ENCODE assay signal across 9 cellular contexts in the genomic region with DNA sequence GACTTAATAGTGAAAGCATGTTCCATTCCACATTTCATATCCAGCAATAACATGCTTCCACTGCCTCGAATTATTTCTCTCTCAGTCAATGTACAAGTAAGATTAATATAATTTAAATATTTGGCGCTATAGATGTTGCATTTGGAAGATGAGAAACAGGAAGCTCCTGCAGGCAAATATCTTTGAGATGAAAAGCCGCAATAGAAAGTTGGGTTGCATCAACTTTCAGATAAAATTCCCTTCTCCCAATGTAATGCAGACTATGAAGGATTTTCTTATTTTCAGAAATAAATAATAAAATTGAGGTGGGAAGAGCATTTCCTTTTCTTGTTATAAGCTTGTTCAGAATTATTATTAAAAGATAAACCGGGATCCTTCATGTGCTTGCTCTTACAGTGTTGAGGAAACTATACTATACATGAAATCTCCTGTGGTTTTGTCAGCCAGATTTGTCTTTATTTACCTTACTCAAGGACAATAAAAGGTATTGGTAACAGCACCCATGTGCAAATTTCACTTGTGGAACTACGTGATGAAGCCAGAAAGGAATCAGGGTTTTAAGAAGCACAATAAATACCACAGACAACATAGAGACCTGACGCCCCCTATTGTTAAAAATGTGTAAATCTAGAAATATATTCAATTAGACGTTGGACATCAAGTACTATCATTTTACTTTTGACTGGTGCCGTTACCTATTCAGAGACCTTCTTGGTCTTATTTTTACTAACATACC.
DNase-seq lines count a peak whose midpoint lies in the region; ATAC-seq and TF ChIP-seq lines count a peak whose summit lies in the region.
"Had no signal": no experiment of that assay in that cellular context is flagged by ENCODE, and none has a peak within 500 bp of the region (broad histone marks: within the 10 kb centered on the region; RNA-seq: fewer than 3 reads in every experiment).

No MANE protein-coding gene starts in this region.

- 50 to 53% (median 50%) methylated on average over 8 of the region's 8 CpGs for WGBS in psoas muscle, 3 donors
- WGBS in thyroid gland, 2 donors, result 44 to 45% methylated on average over 8 of the region's 8 CpGs

- H3K4me1 ChIP-seq in psoas muscle (no peaks in the 10 kb centered on the region), thyroid gland (no peaks in the 10 kb centered on the region)

- TF ChIP-seq POLR2A in thyroid gland (IDR thresholded peaks at IDR 0.05), result no peak

- no peaks in the 10 kb centered on the region for H3K9me3 ChIP-seq in psoas muscle
- H3K9me3 ChIP-seq in thyroid gland, result no peaks in the 10 kb centered on the region

- no peak overlapping the region for H3K4me3 ChIP-seq in psoas muscle
- no peak overlapping the region for H3K4me3 ChIP-seq in thyroid gland (replicated peaks in 1 of 3)

- intact Hi-C loops in psoas muscle (cut with DNase I) (no loop called here), thyroid gland (cut with DNase I) (no loop called here)

- DNase-seq in NCI-H2107 treated with DMSO at 0.1 percent for 48 hours (lab: John Stamatoyannopoulos, UW; ENCODE audit: unreplicated experiment) (peak; percentile 61), NCI-H2107 (lab: John Stamatoyannopoulos, UW) (no peak), NCI-H345 treated with DMSO at 0.1 percent for 48 hours (lab: John Stamatoyannopoulos, UW; ENCODE audit: unreplicated experiment) (peak; percentile 27), dermis microvascular lymphatic vessel endothelial cell (ENCODE audit: low read depth in 2 of 2) (peak; percentile 20 to 51), psoas muscle (no peak), thyroid gland (no peak)
- no peak for DNase-seq in stimulated activated naive CD4-positive, alpha-beta T cell treated with Interleukin-2 at 50 U/mL for 16 hours (lab: John Stamatoyannopoulos, UW)
- DNase-seq: CD4-positive, CD25-positive, alpha-beta regulatory T cell had no signal

- no peaks in the 10 kb centered on the region for H3K36me3 ChIP-seq in psoas muscle (ENCODE audit: insufficient read depth in 1 of 2, low read depth in 1 of 2)
- no peaks in the 10 kb centered on the region for H3K36me3 ChIP-seq in thyroid gland

- H3K27me3 ChIP-seq in psoas muscle (ENCODE audit: insufficient read depth in 3 of 3, low read length in 2 of 3), result no peaks in the 10 kb centered on the region
- no peaks in the 10 kb centered on the region for H3K27me3 ChIP-seq in thyroid gland

- ATAC-seq in psoas muscle (no peak), HG03457 (IDR thresholded peaks at IDR 0.05; ENCODE audit: unreplicated experiment) (no peak)

- H3K27ac ChIP-seq in psoas muscle (no peak overlapping the region), thyroid gland (no peak overlapping the region)

- TF ChIP-seq CTCF in psoas muscle (IDR thresholded peaks at IDR 0.05), result peak; percentile 22
- peak in 3 of 6 experiments; percentile 46 to 52 (median 47) for TF ChIP-seq CTCF in thyroid gland (IDR thresholded peaks at IDR 0.05)

Comparison
In these comparisons a context has a peak if more than half of its experiments do, and no peak if none do; other contexts are left out.
1. DNase-seq: peak in NCI-H2107 treated with DMSO at 0.1 percent for 48 hours (single experiment), NCI-H345 treated with DMSO at 0.1 percent for 48 hours (single experiment) and dermis microvascular lymphatic vessel endothelial cell (2 of 2); none in NCI-H2107 (single experiment), psoas muscle (0 of 2), stimulated activated naive CD4-positive, alpha-beta T cell treated with Interleukin-2 at 50 U/mL for 16 hours (single experiment) and thyroid gland (0 of 2).